In genomic region chr18:51193621-51194287, GRCh38 we compare ENCODE assay signal across 8 cellular contexts. TPM values are rescaled to one million over a fixed set of nuclear protein-coding genes. Genes with fewer than 3 reads are reported as not detected.
A peak's percentile ranks its signal among the peaks of the same experiment; 100 is the strongest.
DNase-seq lines count a peak whose midpoint lies in the region; ATAC-seq and TF ChIP-seq lines count a peak whose summit lies in the region.

No MANE protein-coding gene starts in this region.

- peaks cover 0 to 8% (median 2%) of the 10 kb centered on the region in 5 experiments for H3K9me3 Mint-ChIP-seq in brain

- H3K27me3 Mint-ChIP-seq in brain = peaks cover 12% of the 10 kb centered on the region

- H3K4me1 ChIP-seq in BLaER1 (peaks cover 62% of the 10 kb centered on the region), HUES64 (ENCODE audit: insufficient read depth, low read length) (peaks cover 62% of the 10 kb centered on the region), muscle layer of duodenum (ENCODE audit: control insufficient read depth in 1 of 2, insufficient read depth in 2 of 2, low read length in 2 of 2) (peaks cover 15 to 43% of the 10 kb centered on the region in 2 donors)

- H3K4me2 ChIP-seq in BLaER1 = peak overlapping the region; percentile 82

- DNase-seq in CD1c-positive myeloid dendritic cell (ENCODE audit: extremely low spot score) (no peak), HK-2 (ENCODE audit: unreplicated experiment) (no peak)
- no peak for DNase-seq in activated CD4-positive, CD25-positive, alpha-beta regulatory T cell treated with anti-CD3 and anti-CD28 coated beads, Interleukin-2, amount 50 U/mL, for 72 hours

- H3K4me3 Mint-ChIP-seq in brain = peak overlapping the region; percentile 84 to 91 (median 87)

- WGBS in HUES64 = 67% methylated on average over 5 of the region's 5 CpGs

- H4K20me1 ChIP-seq in BLaER1 = peaks cover 69% of the 10 kb centered on the region

- ATAC-seq in GM21390 (IDR thresholded peaks at IDR 0.05; ENCODE audit: unreplicated experiment) = no peak

- no peaks in the 10 kb centered on the region for H3K27me3 ChIP-seq in BLaER1
- no peaks in the 10 kb centered on the region for H3K27me3 ChIP-seq in HUES64 (ENCODE audit: insufficient read depth, low read length)
- H3K27me3 ChIP-seq in muscle layer of duodenum (ENCODE audit: low read depth, low read length) = no peaks in the 10 kb centered on the region

- peak overlapping the region; percentile 95 for H3K9ac ChIP-seq in BLaER1
- no peak overlapping the region for H3K9ac ChIP-seq in HUES64 (ENCODE audit: low read depth, low read length)

- peak overlapping the region; percentile 100 for H3K27ac ChIP-seq in BLaER1
- H3K27ac ChIP-seq in HUES64 (ENCODE audit: low read depth, low read length) = no peak overlapping the region
- peak overlapping the region; percentile 52 for H3K27ac ChIP-seq in muscle layer of duodenum (ENCODE audit: low read length)

- H3K4me3 ChIP-seq in BLaER1 = peak overlapping the region; percentile 97
- H3K4me3 ChIP-seq in HUES64 (ENCODE audit: low read length) = peak overlapping the region; percentile 91
- peak overlapping the region in 1 of 2 donors; percentile 90 for H3K4me3 ChIP-seq in muscle layer of duodenum (ENCODE audit: low read depth in 1 of 2, low read length in 2 of 2)

- TF ChIP-seq CTCF in brain (conservative IDR thresholded peaks at IDR 0.05) = no peak

- peak overlapping the region; percentile 36 to 97 (median 82) for H3K27ac Mint-ChIP-seq in brain

- peaks cover 48% of the 10 kb centered on the region for H3K36me3 Mint-ChIP-seq in brain

- peaks cover 26% of the 10 kb centered on the region; the same call in 1 of the 2 replicates for H3K36me3 ChIP-seq in BLaER1
- H3K36me3 ChIP-seq in HUES64 (ENCODE audit: insufficient read depth, low read length) = peaks cover 35% of the 10 kb centered on the region
- H3K36me3 ChIP-seq in muscle layer of duodenum (ENCODE audit: control insufficient read depth in 1 of 2, insufficient read depth in 2 of 2, low read length in 2 of 2) = no peaks in the 10 kb centered on the region

- peaks cover 57% of the 10 kb centered on the region for H3K4me1 Mint-ChIP-seq in brain

- no peaks in the 10 kb centered on the region for H3K9me3 ChIP-seq in BLaER1
- no peaks in the 10 kb centered on the region for H3K9me3 ChIP-seq in HUES64 (ENCODE audit: insufficient read depth, low read depth, low read length)
- H3K9me3 ChIP-seq in muscle layer of duodenum (ENCODE audit: control insufficient read depth in 1 of 2, low read length in 2 of 2) = no peaks in the 10 kb centered on the region

RNA-seq across cellular contexts. Expression of gene MEX3C, which starts 3.7 kb away (rescaled TPM):
- 54.1 TPM for polyA plus RNA-seq in HUES64 (2013, experiment 1 of 2)
- polyA plus RNA-seq in HUES64 (2013, experiment 2 of 2) = 60.9 TPM
- 30.5 TPM for polyA plus RNA-seq in brain (ENCODE audit: insufficient read depth, low read depth, low replicate concordance)
